In the genomic region with DNA sequence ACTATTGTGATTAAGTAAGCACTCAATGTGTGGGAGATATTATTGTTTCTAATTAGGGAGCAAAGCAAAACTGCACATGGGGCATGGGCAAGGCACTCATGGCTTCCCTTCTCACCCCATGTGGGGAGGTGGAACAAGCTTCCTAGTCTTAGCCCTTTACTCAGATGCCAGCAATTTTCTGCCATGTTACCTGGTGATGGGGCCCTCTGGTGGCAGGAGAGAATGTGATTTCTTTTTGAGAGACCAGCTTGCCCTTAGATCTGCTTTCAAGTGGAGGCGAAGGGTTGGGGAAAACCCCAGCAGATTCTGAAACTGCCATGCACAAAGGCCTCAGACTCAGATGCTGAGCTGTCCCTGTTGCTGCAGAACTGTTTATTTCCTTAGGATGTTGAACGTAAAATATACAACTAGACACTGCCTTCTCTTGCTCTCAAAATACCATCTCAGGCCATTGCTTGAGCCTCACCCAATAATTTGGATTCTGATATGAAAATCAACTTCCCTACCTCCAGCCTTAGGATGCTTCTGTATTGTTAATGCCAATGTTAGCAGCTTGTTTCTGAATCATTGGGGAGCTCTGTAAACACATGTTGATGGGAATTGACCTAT, we compare ENCODE assay signal across 7 cellular contexts.
DNase-seq lines count a peak whose midpoint lies in the region; FAIRE-seq and TF ChIP-seq lines count a peak whose summit lies in the region.

No MANE protein-coding gene starts in this region.

- H3K9me3 ChIP-seq in adipocyte (ENCODE audit: control insufficient read depth, low read length), result no peaks in the 10 kb centered on the region

- peak; percentile 74 for FAIRE-seq in GM12891 (lab: Jason Lieb, UNC)

- DNase-seq in GM12891 (ENCODE audit: insufficient read length, low spot score), result peak; percentile 23
- peak; percentile 75 for DNase-seq in H4 (ENCODE audit: low spot score)
- DNase-seq in T follicular helper cell (ENCODE audit: low read depth), result peak; percentile 58
- peak; percentile 22 for DNase-seq in adipocyte (ENCODE audit: low read depth)
- peak; percentile 65 for DNase-seq in kidney glomerular epithelial cell (lab: John Stamatoyannopoulos, UW)
- peak; percentile 47 for DNase-seq in stimulated activated CD8-positive, alpha-beta memory T cell treated with anti-CD3 and anti-CD28 coated beads, Interleukin-15, amount 100 ng/mL, for 1 hour (ENCODE audit: low read depth)

- no peaks in the 10 kb centered on the region for H3K27me3 ChIP-seq in adipocyte (replicated peaks; ENCODE audit: control insufficient read depth, insufficient read depth, low read length)

- no peak overlapping the region for H3K9ac ChIP-seq in adipocyte (ENCODE audit: low read length)

- no peak for TF ChIP-seq POLR2A in GM12891 (IDR thresholded peaks at IDR 0.05; ENCODE audit: low read depth, low read length)

- H3K36me3 ChIP-seq in adipocyte (ENCODE audit: control insufficient read depth, insufficient read depth, low read length, severe bottlenecking), result no peaks in the 10 kb centered on the region

- TF ChIP-seq CTCF in LNCAP (IDR thresholded peaks at IDR 0.05), result peak; percentile 67

- H3K4me1 ChIP-seq in adipocyte (ENCODE audit: control insufficient read depth, insufficient read depth, low read length), result peaks cover 17% of the 10 kb centered on the region

- no peak overlapping the region for H3K4me3 ChIP-seq in adipocyte (ENCODE audit: low read length)

TF ChIP-seq in GM12891, 5 proteins besides CTCF, POLR2A, EP300 and RAD21:
- TF ChIP-seq POU2F2 (IDR thresholded peaks at IDR 0.05; ENCODE audit: low read depth, low read length), result no peak
- no peak for TF ChIP-seq PAX5 (IDR thresholded peaks at IDR 0.05; ENCODE audit: insufficient read depth, low read length, severe bottlenecking)
- TF ChIP-seq POLR2AphosphoS5 (IDR thresholded peaks at IDR 0.05; ENCODE audit: low read depth, low read length), result no peak
- no peak for TF ChIP-seq TAF1 (IDR thresholded peaks at IDR 0.05; ENCODE audit: low read depth, low read length)
- no peak for TF ChIP-seq SPI1 (IDR thresholded peaks at IDR 0.05; ENCODE audit: low read depth, low read length)

Comparison
In these comparisons a context has a peak if more than half of its experiments do, and no peak if none do; other contexts are left out.
1. DNase-seq: peak in every context shown above with its lines; median percentile 75 in H4; 65 in kidney glomerular epithelial cell; 58 in T follicular helper cell; 47 in stimulated activated CD8-positive, alpha-beta memory T cell treated with anti-CD3 and anti-CD28 coated beads, Interleukin-15, amount 100 ng/mL, for 1 hour; 23 in GM12891; 22 in adipocyte.